1 cellular context compared by ENCODE assay signal in the genomic region with DNA sequence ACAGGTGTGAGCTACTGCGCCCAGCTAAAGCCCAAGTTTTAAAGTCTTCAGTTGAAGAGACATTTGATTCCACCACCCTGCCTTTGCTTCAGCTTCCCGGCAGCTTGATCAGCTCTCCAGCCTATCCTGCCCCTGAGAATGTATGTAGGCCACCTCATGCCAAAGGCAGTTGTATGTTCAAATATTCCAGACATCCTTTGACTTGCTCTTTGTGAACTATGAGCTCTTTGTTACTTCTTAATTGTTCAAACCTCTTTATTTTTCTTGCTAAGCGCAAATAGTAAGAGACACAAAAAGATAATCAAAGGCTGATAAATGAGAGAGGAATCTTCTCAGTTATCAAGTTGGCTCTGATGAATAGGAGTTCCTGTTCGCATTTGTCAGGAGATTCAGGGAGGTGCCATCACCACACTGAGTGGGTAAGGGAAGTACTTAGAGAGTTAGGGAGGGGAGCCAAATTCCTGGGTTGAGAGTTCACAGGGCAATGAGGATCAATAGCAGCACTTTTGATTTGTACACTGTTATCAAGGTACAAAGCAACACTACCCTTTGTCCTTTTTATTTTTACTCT.
TF ChIP-seq lines count a peak whose summit lies in the region.

No MANE protein-coding gene starts in this region.

TF ChIP-seq in WTC11, 78 proteins besides CTCF, POLR2A, EP300 and RAD21:
- TF ChIP-seq CREB1 (CRISPR knock-in tag; IDR thresholded peaks at IDR 0.05) (no peak), EMX1 (CRISPR knock-in tag; IDR thresholded peaks at IDR 0.05) (no peak), JUN (CRISPR knock-in tag; IDR thresholded peaks at IDR 0.05) (no peak)
- TF ChIP-seq, protein P1, sequence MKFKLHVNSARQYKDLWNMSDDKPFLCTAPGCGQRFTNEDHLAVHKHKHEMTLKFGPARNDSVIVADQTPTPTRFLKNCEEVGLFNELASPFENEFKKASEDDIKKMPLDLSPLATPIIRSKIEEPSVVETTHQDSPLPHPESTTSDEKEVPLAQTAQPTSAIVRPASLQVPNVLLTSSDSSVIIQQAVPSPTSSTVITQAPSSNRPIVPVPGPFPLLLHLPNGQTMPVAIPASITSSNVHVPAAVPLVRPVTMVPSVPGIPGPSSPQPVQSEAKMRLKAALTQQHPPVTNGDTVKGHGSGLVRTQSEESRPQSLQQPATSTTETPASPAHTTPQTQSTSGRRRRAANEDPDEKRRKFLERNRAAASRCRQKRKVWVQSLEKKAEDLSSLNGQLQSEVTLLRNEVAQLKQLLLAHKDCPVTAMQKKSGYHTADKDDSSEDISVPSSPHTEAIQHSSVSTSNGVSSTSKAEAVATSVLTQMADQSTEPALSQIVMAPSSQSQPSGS (CRISPR knock-in tag; IDR thresholded peaks at IDR 0.05; ENCODE audit: borderline replicate concordance, low read depth): no peak
